ENCODE assay signal across 1 cellular context in the genomic region with DNA sequence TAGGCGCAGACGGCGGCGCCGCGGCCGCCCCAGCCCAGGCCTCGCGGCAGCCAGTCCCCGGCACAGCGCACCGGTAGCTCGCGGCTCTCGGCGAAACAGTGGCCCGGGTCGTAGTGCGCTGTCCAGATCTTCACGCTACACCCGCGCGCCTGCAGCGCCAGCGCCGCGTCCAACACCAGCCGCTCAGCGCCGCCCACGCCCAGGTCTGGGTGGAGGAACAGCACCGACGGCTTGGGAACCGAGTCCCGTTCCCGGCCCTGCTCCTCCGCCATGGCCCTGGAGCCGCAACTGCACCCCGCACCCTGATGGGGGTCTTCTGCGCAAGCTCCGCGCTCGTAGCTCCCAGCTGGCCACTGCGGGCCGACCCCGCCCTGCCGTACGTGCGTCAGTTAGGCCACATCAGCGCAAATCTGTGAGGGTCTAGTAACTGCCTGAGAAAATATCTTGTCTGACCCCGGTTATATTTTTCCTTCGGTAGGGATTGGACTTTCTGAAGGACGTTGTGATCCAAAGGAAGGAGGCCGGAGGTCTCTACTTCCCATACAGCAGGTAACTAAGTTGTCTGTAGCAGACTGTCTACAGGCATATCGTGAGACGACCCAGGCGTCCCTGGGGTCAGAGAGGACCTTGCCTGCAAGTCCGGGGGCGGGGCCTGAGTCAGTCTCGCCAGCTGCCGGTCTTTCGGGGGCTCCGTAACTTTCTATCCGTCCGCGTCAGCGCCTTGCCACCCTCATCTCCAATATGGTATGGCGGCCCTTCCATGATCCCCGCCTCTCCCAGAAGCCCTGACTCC.
TF ChIP-seq lines count a peak whose summit lies in the region.

A gene with protein sequence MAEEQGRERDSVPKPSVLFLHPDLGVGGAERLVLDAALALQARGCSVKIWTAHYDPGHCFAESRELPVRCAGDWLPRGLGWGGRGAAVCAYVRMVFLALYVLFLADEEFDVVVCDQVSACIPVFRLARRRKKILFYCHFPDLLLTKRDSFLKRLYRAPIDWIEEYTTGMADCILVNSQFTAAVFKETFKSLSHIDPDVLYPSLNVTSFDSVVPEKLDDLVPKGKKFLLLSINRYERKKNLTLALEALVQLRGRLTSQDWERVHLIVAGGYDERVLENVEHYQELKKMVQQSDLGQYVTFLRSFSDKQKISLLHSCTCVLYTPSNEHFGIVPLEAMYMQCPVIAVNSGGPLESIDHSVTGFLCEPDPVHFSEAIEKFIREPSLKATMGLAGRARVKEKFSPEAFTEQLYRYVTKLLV (minus strand): TSS at position 320 of the 793 bp plus-strand sequence. CDS start 48 bp downstream, at position 272.
A gene (plus strand): TSS at position 660 of the 793 bp plus-strand sequence. CDS start 82 bp downstream, at position 742.

TF ChIP-seq in HepG2, 621 proteins besides CTCF, POLR2A, EP300 and RAD21 (continued from another document and continues in another):
- TF ChIP-seq, protein P1, sequence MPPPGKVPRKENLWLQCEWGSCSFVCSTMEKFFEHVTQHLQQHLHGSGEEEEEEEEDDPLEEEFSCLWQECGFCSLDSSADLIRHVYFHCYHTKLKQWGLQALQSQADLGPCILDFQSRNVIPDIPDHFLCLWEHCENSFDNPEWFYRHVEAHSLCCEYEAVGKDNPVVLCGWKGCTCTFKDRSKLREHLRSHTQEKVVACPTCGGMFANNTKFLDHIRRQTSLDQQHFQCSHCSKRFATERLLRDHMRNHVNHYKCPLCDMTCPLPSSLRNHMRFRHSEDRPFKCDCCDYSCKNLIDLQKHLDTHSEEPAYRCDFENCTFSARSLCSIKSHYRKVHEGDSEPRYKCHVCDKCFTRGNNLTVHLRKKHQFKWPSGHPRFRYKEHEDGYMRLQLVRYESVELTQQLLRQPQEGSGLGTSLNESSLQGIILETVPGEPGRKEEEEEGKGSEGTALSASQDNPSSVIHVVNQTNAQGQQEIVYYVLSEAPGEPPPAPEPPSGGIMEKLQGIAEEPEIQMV (CRISPR knock-in tag; IDR thresholded peaks at IDR 0.05; ENCODE audit: low read depth): 0 out of 2 replicates have a peak, but pooled peaks have one; percentile 23
- peak; percentile 52 for TF ChIP-seq CREB1 (IDR thresholded peaks at IDR 0.05)
- TF ChIP-seq CREB1 (CRISPR knock-in tag; IDR thresholded peaks at IDR 0.05): peak; percentile 82
- TF ChIP-seq, protein P2, sequence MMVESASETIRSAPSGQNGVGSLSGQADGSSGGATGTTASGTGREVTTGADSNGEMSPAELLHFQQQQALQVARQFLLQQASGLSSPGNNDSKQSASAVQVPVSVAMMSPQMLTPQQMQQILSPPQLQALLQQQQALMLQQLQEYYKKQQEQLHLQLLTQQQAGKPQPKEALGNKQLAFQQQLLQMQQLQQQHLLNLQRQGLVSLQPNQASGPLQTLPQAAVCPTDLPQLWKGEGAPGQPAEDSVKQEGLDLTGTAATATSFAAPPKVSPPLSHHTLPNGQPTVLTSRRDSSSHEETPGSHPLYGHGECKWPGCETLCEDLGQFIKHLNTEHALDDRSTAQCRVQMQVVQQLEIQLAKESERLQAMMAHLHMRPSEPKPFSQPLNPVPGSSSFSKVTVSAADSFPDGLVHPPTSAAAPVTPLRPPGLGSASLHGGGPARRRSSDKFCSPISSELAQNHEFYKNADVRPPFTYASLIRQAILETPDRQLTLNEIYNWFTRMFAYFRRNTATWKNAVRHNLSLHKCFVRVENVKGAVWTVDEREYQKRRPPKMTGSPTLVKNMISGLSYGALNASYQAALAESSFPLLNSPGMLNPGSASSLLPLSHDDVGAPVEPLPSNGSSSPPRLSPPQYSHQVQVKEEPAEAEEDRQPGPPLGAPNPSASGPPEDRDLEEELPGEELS (CRISPR knock-in tag; IDR thresholded peaks at IDR 0.05): peak; percentile 7; the same call in 1 of the 2 replicates
- no peak for TF ChIP-seq ZNF792 (CRISPR knock-in tag; IDR thresholded peaks at IDR 0.05)
- TF ChIP-seq, protein P3, sequence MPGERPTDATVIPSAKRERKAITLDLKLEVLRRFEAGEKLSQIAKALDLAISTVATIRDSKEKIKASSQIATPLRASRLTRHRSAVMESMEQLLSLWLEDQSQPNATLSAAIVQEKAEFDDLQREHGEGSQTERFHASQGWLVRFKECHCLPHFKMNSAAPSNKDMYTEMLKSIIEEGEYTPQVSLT (CRISPR knock-in tag; IDR thresholded peaks at IDR 0.05; ENCODE audit: borderline replicate concordance, low read depth): no peak
- TF ChIP-seq HIVEP1 (CRISPR knock-in tag; IDR thresholded peaks at IDR 0.05): no peak
- TF ChIP-seq ZFP82 (CRISPR knock-in tag; IDR thresholded peaks at IDR 0.05; ENCODE audit: borderline replicate concordance): peak; percentile 47; the same call in 1 of the 2 replicates
- no peak for TF ChIP-seq HMGA1 (CRISPR knock-in tag; conservative IDR thresholded peaks at IDR 0.05)
- TF ChIP-seq KAT8 (CRISPR knock-in tag; IDR thresholded peaks at IDR 0.05): peak; percentile 59
- TF ChIP-seq, protein P4, sequence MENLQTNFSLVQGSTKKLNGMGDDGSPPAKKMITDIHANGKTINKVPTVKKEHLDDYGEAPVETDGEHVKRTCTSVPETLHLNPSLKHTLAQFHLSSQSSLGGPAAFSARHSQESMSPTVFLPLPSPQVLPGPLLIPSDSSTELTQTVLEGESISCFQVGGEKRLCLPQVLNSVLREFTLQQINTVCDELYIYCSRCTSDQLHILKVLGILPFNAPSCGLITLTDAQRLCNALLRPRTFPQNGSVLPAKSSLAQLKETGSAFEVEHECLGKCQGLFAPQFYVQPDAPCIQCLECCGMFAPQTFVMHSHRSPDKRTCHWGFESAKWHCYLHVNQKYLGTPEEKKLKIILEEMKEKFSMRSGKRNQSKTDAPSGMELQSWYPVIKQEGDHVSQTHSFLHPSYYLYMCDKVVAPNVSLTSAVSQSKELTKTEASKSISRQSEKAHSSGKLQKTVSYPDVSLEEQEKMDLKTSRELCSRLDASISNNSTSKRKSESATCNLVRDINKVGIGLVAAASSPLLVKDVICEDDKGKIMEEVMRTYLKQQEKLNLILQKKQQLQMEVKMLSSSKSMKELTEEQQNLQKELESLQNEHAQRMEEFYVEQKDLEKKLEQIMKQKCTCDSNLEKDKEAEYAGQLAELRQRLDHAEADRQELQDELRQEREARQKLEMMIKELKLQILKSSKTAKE (CRISPR knock-in tag; IDR thresholded peaks at IDR 0.05; ENCODE audit: borderline replicate concordance): no peak
- TF ChIP-seq ZNF460 (CRISPR knock-in tag; IDR thresholded peaks at IDR 0.05; ENCODE audit: borderline replicate concordance): no peak; the same call in 1 of the 2 replicates
- no peak for TF ChIP-seq SMARCE1 (IDR thresholded peaks at IDR 0.05; ENCODE audit: borderline replicate concordance)
- no peak for TF ChIP-seq ZBTB3 (CRISPR knock-in tag; IDR thresholded peaks at IDR 0.05; ENCODE audit: borderline replicate concordance, low read depth)
- TF ChIP-seq ZNF746 (CRISPR knock-in tag; IDR thresholded peaks at IDR 0.05): no peak
- TF ChIP-seq, protein P5, sequence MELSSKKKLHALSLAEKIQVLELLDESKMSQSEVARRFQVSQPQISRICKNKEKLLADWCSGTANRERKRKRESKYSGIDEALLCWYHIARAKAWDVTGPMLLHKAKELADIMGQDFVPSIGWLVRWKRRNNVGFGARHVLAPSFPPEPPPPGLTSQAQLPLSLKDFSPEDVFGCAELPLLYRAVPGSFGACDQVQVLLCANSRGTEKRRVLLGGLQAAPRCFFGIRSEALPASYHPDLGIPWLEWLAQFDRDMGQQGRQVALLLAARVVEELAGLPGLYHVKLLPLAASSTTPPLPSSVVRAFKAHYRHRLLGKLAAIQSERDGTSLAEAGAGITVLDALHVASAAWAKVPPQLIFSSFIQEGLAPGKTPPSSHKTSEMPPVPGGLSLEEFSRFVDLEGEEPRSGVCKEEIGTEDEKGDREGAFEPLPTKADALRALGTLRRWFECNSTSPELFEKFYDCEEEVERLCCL (CRISPR knock-in tag; IDR thresholded peaks at IDR 0.05; ENCODE audit: borderline replicate concordance): no peak
- peak; percentile 72; the same call in 1 of the 2 replicates for TF ChIP-seq ZNF607 (CRISPR knock-in tag; IDR thresholded peaks at IDR 0.05; ENCODE audit: borderline replicate concordance)
- TF ChIP-seq ZNF17 (CRISPR knock-in tag; IDR thresholded peaks at IDR 0.05): no peak
- TF ChIP-seq, protein P6, sequence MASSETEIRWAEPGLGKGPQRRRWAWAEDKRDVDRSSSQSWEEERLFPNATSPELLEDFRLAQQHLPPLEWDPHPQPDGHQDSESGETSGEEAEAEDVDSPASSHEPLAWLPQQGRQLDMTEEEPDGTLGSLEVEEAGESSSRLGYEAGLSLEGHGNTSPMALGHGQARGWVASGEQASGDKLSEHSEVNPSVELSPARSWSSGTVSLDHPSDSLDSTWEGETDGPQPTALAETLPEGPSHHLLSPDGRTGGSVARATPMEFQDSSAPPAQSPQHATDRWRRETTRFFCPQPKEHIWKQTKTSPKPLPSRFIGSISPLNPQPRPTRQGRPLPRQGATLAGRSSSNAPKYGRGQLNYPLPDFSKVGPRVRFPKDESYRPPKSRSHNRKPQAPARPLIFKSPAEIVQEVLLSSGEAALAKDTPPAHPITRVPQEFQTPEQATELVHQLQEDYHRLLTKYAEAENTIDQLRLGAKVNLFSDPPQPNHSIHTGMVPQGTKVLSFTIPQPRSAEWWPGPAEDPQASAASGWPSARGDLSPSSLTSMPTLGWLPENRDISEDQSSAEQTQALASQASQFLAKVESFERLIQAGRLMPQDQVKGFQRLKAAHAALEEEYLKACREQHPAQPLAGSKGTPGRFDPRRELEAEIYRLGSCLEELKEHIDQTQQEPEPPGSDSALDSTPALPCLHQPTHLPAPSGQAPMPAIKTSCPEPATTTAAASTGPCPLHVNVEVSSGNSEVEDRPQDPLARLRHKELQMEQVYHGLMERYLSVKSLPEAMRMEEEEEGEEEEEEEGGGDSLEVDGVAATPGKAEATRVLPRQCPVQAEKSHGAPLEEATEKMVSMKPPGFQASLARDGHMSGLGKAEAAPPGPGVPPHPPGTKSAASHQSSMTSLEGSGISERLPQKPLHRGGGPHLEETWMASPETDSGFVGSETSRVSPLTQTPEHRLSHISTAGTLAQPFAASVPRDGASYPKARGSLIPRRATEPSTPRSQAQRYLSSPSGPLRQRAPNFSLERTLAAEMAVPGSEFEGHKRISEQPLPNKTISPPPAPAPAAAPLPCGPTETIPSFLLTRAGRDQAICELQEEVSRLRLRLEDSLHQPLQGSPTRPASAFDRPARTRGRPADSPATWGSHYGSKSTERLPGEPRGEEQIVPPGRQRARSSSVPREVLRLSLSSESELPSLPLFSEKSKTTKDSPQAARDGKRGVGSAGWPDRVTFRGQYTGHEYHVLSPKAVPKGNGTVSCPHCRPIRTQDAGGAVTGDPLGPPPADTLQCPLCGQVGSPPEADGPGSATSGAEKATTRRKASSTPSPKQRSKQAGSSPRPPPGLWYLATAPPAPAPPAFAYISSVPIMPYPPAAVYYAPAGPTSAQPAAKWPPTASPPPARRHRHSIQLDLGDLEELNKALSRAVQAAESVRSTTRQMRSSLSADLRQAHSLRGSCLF (CRISPR knock-in tag; IDR thresholded peaks at IDR 0.05; ENCODE audit: borderline replicate concordance): no peak
- TF ChIP-seq POLR2AphosphoS2 (IDR thresholded peaks at IDR 0.05; ENCODE audit: low read depth, low read length): no peak
- peak; percentile 65; the same call in 1 of the 2 replicates for TF ChIP-seq IRX3 (CRISPR knock-in tag; IDR thresholded peaks at IDR 0.05; ENCODE audit: borderline replicate concordance, low read depth)
- TF ChIP-seq ZNF672 (CRISPR knock-in tag; IDR thresholded peaks at IDR 0.05): no peak
- TF ChIP-seq TBX2 (CRISPR knock-in tag; IDR thresholded peaks at IDR 0.05; ENCODE audit: borderline replicate concordance): peak; percentile 57; the same call in 1 of the 2 replicates
- TF ChIP-seq SKI (IDR thresholded peaks at IDR 0.05; ENCODE audit: partially characterized antibody): no peak
- peak; percentile 61 for TF ChIP-seq HNRNPK (IDR thresholded peaks at IDR 0.05; ENCODE audit: low read depth, low read length, poor library complexity, severe bottlenecking)
- TF ChIP-seq CENPX (CRISPR knock-in tag; IDR thresholded peaks at IDR 0.05): no peak
- TF ChIP-seq ZNF263 (CRISPR knock-in tag; IDR thresholded peaks at IDR 0.05): no peak
- peak; percentile 19; the same call in 1 of the 2 replicates for TF ChIP-seq HOXD1 (CRISPR knock-in tag; IDR thresholded peaks at IDR 0.05)
- TF ChIP-seq TCF12 (IDR thresholded peaks at IDR 0.05): no peak
- peak; percentile 82; the same call in 1 of the 2 replicates for TF ChIP-seq TCF12 (CRISPR knock-in tag; IDR thresholded peaks at IDR 0.05)
- no peak for TF ChIP-seq FOXK2 (IDR thresholded peaks at IDR 0.05)
- TF ChIP-seq, protein P7, sequence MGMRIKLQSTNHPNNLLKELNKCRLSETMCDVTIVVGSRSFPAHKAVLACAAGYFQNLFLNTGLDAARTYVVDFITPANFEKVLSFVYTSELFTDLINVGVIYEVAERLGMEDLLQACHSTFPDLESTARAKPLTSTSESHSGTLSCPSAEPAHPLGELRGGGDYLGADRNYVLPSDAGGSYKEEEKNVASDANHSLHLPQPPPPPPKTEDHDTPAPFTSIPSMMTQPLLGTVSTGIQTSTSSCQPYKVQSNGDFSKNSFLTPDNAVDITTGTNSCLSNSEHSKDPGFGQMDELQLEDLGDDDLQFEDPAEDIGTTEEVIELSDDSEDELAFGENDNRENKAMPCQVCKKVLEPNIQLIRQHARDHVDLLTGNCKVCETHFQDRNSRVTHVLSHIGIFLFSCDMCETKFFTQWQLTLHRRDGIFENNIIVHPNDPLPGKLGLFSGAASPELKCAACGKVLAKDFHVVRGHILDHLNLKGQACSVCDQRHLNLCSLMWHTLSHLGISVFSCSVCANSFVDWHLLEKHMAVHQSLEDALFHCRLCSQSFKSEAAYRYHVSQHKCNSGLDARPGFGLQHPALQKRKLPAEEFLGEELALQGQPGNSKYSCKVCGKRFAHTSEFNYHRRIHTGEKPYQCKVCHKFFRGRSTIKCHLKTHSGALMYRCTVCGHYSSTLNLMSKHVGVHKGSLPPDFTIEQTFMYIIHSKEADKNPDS (CRISPR knock-in tag; IDR thresholded peaks at IDR 0.05): no peak
- TF ChIP-seq ZNF143 (CRISPR knock-in tag; IDR thresholded peaks at IDR 0.05): peak; percentile 85
- no peak for TF ChIP-seq ZNF614 (CRISPR knock-in tag; IDR thresholded peaks at IDR 0.05; ENCODE audit: borderline replicate concordance)
- TF ChIP-seq ZFY (CRISPR knock-in tag; IDR thresholded peaks at IDR 0.05): peak; percentile 88
- TF ChIP-seq POLR2G (IDR thresholded peaks at IDR 0.05; ENCODE audit: low read depth, low read length): peak; percentile 96
- TF ChIP-seq, protein P8, sequence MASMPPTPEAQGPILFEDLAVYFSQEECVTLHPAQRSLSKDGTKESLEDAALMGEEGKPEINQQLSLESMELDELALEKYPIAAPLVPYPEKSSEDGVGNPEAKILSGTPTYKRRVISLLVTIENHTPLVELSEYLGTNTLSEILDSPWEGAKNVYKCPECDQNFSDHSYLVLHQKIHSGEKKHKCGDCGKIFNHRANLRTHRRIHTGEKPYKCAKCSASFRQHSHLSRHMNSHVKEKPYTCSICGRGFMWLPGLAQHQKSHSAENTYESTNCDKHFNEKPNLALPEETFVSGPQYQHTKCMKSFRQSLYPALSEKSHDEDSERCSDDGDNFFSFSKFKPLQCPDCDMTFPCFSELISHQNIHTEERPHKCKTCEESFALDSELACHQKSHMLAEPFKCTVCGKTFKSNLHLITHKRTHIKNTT (CRISPR knock-in tag; IDR thresholded peaks at IDR 0.05): no peak
- TF ChIP-seq, protein P9, sequence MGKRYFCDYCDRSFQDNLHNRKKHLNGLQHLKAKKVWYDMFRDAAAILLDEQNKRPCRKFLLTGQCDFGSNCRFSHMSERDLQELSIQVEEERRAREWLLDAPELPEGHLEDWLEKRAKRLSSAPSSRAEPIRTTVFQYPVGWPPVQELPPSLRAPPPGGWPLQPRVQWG (CRISPR knock-in tag; IDR thresholded peaks at IDR 0.05; ENCODE audit: borderline replicate concordance, low read depth): no peak
- TF ChIP-seq ZC3H4 (CRISPR knock-in tag; IDR thresholded peaks at IDR 0.05; ENCODE audit: borderline replicate concordance): 0 out of 2 replicates have a peak, but pooled peaks have one; percentile 36
- no peak for TF ChIP-seq ZSCAN9 (CRISPR knock-in tag; IDR thresholded peaks at IDR 0.05; ENCODE audit: borderline replicate concordance)
- TF ChIP-seq ATAD3A (CRISPR knock-in tag; IDR thresholded peaks at IDR 0.05): no peak
